Comparison of ENCODE assay signal across 16 cellular contexts in the genomic region with DNA sequence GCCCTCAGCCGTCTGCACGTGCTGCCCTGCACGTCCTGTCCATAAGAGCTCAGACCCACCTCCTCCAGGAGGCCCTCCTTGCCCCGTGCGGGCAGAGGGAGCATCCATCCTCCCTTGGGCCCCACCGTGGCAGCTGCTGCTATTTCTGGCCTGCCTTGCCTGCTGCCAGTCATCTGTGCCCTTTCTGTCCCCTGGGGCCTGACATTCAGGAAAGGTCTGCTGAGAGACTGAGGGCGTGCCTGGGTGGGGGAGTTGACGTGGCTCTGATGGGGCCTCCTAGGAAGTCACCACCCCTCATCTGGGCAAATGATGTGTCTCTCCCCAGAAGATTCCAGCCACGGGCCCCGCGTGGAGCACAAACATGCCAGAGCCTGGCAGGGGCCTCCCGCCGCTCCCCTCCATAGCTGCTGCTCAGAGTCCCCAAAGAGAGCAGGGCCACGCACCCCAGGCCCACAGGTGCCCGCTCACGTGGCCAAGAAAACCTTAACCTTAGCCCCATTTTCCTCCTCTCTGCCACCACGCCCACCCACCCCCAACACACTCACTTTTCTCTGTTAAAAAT.
"Had no signal": no experiment of that assay in that cellular context is flagged by ENCODE, and none has a peak within 500 bp of the region (broad histone marks: within the 10 kb centered on the region; RNA-seq: fewer than 3 reads in every experiment).

No MANE protein-coding gene starts in this region.

- H3K36me3 ChIP-seq: pancreas, thoracic aorta had no signal

- ATAC-seq: pancreas, T-cell had no signal

- H3K27ac Mint-ChIP-seq: nephron progenitor cell, T-cell had no signal

- H3K4me1 ChIP-seq: pancreas had no signal

- H3K27me3 Mint-ChIP-seq: T-cell had no signal

- H3K4me3 Mint-ChIP-seq: nephron progenitor cell, T-cell had no signal

- H3K27me3 ChIP-seq: dorsolateral prefrontal cortex, pancreas had no signal

- H3K9ac ChIP-seq: SK-N-SH had no signal

- DNase-seq: activated CD4-positive, CD25-positive, alpha-beta regulatory T cell treated with anti-CD3 and anti-CD28 coated beads, Interleukin-2, amount 50 U/mL, for 72 hours; activated naive CD4-positive, alpha-beta T cell treated with Interleukin-2 at 50 U/mL for 16 hours; activated T-cell treated with anti-CD3 and anti-CD28 coated beads for 4 hours; dorsolateral prefrontal cortex; erythroblast; hippocampal formation; mesendoderm; nephron progenitor cell; SK-N-SH; small intestine; stimulated activated CD4-positive, alpha-beta T cell treated with anti-CD3 and anti-CD28 coated beads, Interleukin-4, amount 100 ng/mL, for 4 hours; stimulated activated CD8-positive, alpha-beta memory T cell treated with anti-CD3 and anti-CD28 coated beads, Interleukin-4, amount 100 ng/mL, for 48 hours; T-cell; T-helper 9 cell had no signal

- H3K9me3 ChIP-seq: pancreas, SK-N-SH, thoracic aorta had no signal

- H3K4me1 Mint-ChIP-seq: nephron progenitor cell, T-cell had no signal

- H3K4me2 ChIP-seq: SK-N-SH had no signal

- H3K27ac ChIP-seq: pancreas, thoracic aorta had no signal

- H3K4me3 ChIP-seq: dorsolateral prefrontal cortex, pancreas, thoracic aorta had no signal
